In genomic region chr21:44869860-44870747, GRCh38 we compare ENCODE assay signal across 1 cellular context.
TF ChIP-seq lines count a peak whose summit lies in the region.

No MANE protein-coding gene starts in this region.

TF ChIP-seq in K562, 482 proteins besides CTCF, POLR2A, EP300 and RAD21 (continued from another document and continues in another):
- TF ChIP-seq ZNF398 (CRISPR knock-in tag; IDR thresholded peaks at IDR 0.05) = no peak
- TF ChIP-seq MTA1 (IDR thresholded peaks at IDR 0.05; ENCODE audit: borderline replicate concordance) = peak; percentile 24; the same call in 1 of the 2 replicates
- no peak for TF ChIP-seq PTTG1 (tag; IDR thresholded peaks at IDR 0.05; ENCODE audit: low read depth)
- TF ChIP-seq ARID1B (IDR thresholded peaks at IDR 0.05) = peak; percentile 81
- no peak for TF ChIP-seq HLTF (IDR thresholded peaks at IDR 0.05)
- TF ChIP-seq ZHX1 (conservative IDR thresholded peaks at IDR 0.05; ENCODE audit: low read length) = no peak
- TF ChIP-seq ESRRA (IDR thresholded peaks at IDR 0.05; ENCODE audit: borderline replicate concordance, low read depth) = no peak
- no peak for TF ChIP-seq HIVEP1 (CRISPR knock-in tag; IDR thresholded peaks at IDR 0.05)
- TF ChIP-seq, protein P1, sequence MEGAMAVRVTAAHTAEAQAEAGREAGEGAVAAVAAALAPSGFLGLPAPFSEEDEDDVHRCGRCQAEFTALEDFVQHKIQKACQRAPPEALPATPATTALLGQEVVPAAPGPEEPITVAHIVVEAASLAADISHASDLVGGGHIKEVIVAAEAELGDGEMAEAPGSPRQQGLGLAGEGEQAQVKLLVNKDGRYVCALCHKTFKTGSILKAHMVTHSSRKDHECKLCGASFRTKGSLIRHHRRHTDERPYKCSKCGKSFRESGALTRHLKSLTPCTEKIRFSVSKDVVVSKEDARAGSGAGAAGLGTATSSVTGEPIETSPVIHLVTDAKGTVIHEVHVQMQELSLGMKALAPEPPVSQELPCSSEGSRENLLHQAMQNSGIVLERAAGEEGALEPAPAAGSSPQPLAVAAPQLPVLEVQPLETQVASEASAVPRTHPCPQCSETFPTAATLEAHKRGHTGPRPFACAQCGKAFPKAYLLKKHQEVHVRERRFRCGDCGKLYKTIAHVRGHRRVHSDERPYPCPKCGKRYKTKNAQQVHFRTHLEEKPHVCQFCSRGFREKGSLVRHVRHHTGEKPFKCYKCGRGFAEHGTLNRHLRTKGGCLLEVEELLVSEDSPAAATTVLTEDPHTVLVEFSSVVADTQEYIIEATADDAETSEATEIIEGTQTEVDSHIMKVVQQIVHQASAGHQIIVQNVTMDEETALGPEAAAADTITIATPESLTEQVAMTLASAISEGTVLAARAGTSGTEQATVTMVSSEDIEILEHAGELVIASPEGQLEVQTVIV (CRISPR knock-in tag; IDR thresholded peaks at IDR 0.05; ENCODE audit: borderline replicate concordance) = no peak
- TF ChIP-seq MAFF (IDR thresholded peaks at IDR 0.05; ENCODE audit: low read length) = 0 out of 2 replicates have a peak, but pooled peaks have one; percentile 0
- TF ChIP-seq ZNF431 (CRISPR knock-in tag; IDR thresholded peaks at IDR 0.05) = no peak
- no peak for TF ChIP-seq SRSF3 (IDR thresholded peaks at IDR 0.05; ENCODE audit: insufficient read depth, low read length)
- no peak for TF ChIP-seq TGIF2 (CRISPR knock-in tag; IDR thresholded peaks at IDR 0.05)
- no peak for TF ChIP-seq NCOA6 (IDR thresholded peaks at IDR 0.05)
- peak; percentile 67 for TF ChIP-seq SPI1 (IDR thresholded peaks at IDR 0.05; ENCODE audit: borderline replicate concordance, low read depth, low read length)
- TF ChIP-seq CBX5 (IDR thresholded peaks at IDR 0.05; ENCODE audit: borderline replicate concordance, low read depth) = no peak
- TF ChIP-seq IRF1 (CRISPR knock-in tag; IDR thresholded peaks at IDR 0.05; ENCODE audit: borderline replicate concordance) = no peak
- TF ChIP-seq ZNF444 (CRISPR knock-in tag; IDR thresholded peaks at IDR 0.05) = no peak
- TF ChIP-seq FOXJ3 (CRISPR knock-in tag; IDR thresholded peaks at IDR 0.05) = no peak
- TF ChIP-seq FOXM1 (IDR thresholded peaks at IDR 0.05; ENCODE audit: low read depth) = 0 out of 2 replicates have a peak, but pooled peaks have one; percentile 12
- TF ChIP-seq FOXM1 (CRISPR knock-in tag; IDR thresholded peaks at IDR 0.05; ENCODE audit: low read depth) = no peak
- TF ChIP-seq MCM7 (IDR thresholded peaks at IDR 0.05) = no peak
- peak; percentile 9; the same call in 1 of the 2 replicates for TF ChIP-seq CREM (IDR thresholded peaks at IDR 0.05; ENCODE audit: low read depth)
- TF ChIP-seq, protein P2, sequence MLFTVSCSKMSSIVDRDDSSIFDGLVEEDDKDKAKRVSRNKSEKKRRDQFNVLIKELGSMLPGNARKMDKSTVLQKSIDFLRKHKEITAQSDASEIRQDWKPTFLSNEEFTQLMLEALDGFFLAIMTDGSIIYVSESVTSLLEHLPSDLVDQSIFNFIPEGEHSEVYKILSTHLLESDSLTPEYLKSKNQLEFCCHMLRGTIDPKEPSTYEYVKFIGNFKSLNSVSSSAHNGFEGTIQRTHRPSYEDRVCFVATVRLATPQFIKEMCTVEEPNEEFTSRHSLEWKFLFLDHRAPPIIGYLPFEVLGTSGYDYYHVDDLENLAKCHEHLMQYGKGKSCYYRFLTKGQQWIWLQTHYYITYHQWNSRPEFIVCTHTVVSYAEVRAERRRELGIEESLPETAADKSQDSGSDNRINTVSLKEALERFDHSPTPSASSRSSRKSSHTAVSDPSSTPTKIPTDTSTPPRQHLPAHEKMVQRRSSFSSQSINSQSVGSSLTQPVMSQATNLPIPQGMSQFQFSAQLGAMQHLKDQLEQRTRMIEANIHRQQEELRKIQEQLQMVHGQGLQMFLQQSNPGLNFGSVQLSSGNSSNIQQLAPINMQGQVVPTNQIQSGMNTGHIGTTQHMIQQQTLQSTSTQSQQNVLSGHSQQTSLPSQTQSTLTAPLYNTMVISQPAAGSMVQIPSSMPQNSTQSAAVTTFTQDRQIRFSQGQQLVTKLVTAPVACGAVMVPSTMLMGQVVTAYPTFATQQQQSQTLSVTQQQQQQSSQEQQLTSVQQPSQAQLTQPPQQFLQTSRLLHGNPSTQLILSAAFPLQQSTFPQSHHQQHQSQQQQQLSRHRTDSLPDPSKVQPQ (CRISPR knock-in tag; IDR thresholded peaks at IDR 0.05; ENCODE audit: borderline replicate concordance) = no peak
- TF ChIP-seq, protein P3, sequence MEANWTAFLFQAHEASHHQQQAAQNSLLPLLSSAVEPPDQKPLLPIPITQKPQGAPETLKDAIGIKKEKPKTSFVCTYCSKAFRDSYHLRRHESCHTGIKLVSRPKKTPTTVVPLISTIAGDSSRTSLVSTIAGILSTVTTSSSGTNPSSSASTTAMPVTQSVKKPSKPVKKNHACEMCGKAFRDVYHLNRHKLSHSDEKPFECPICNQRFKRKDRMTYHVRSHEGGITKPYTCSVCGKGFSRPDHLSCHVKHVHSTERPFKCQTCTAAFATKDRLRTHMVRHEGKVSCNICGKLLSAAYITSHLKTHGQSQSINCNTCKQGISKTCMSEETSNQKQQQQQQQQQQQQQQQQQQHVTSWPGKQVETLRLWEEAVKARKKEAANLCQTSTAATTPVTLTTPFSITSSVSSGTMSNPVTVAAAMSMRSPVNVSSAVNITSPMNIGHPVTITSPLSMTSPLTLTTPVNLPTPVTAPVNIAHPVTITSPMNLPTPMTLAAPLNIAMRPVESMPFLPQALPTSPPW (CRISPR knock-in tag; IDR thresholded peaks at IDR 0.05) = 0 out of 2 replicates have a peak, but pooled peaks have one; percentile 26
- TF ChIP-seq, protein P4, sequence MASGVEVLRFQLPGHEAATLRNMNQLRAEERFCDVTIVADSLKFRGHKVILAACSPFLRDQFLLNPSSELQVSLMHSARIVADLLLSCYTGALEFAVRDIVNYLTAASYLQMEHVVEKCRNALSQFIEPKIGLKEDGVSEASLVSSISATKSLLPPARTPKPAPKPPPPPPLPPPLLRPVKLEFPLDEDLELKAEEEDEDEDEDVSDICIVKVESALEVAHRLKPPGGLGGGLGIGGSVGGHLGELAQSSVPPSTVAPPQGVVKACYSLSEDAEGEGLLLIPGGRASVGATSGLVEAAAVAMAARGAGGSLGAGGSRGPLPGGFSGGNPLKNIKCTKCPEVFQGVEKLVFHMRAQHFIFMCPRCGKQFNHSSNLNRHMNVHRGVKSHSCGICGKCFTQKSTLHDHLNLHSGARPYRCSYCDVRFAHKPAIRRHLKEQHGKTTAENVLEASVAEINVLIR (CRISPR knock-in tag; IDR thresholded peaks at IDR 0.05) = no peak
- 0 out of 2 replicates have a peak, but pooled peaks have one; percentile 12 for TF ChIP-seq SMARCA5 (IDR thresholded peaks at IDR 0.05)
- no peak for TF ChIP-seq ZFX (CRISPR knock-in tag; IDR thresholded peaks at IDR 0.05)
- 0 out of 2 replicates have a peak, but pooled peaks have one; percentile 15 for TF ChIP-seq MTA3 (IDR thresholded peaks at IDR 0.05; ENCODE audit: borderline replicate concordance)
- peak; percentile 75 for TF ChIP-seq SMAD4 (CRISPR knock-in tag; conservative IDR thresholded peaks at IDR 0.05)
- TF ChIP-seq ZNF766 (CRISPR knock-in tag; conservative IDR thresholded peaks at IDR 0.05) = 0 out of 2 replicates have a peak, but pooled peaks have one; percentile 54
- no peak for TF ChIP-seq ZKSCAN8 (CRISPR knock-in tag; IDR thresholded peaks at IDR 0.05)
- TF ChIP-seq, protein P5, sequence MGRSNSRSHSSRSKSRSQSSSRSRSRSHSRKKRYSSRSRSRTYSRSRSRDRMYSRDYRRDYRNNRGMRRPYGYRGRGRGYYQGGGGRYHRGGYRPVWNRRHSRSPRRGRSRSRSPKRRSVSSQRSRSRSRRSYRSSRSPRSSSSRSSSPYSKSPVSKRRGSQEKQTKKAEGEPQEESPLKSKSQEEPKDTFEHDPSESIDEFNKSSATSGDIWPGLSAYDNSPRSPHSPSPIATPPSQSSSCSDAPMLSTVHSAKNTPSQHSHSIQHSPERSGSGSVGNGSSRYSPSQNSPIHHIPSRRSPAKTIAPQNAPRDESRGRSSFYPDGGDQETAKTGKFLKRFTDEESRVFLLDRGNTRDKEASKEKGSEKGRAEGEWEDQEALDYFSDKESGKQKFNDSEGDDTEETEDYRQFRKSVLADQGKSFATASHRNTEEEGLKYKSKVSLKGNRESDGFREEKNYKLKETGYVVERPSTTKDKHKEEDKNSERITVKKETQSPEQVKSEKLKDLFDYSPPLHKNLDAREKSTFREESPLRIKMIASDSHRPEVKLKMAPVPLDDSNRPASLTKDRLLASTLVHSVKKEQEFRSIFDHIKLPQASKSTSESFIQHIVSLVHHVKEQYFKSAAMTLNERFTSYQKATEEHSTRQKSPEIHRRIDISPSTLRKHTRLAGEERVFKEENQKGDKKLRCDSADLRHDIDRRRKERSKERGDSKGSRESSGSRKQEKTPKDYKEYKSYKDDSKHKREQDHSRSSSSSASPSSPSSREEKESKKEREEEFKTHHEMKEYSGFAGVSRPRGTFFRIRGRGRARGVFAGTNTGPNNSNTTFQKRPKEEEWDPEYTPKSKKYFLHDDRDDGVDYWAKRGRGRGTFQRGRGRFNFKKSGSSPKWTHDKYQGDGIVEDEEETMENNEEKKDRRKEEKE (IDR thresholded peaks at IDR 0.05; ENCODE audit: borderline replicate concordance in 1 of 2, control insufficient read depth in 1 of 2, low read depth in 2 of 2, low read length in 1 of 2) = no peak
- no peak for TF ChIP-seq MCM2 (IDR thresholded peaks at IDR 0.05; ENCODE audit: low read depth)
- no peak for TF ChIP-seq HMG20B (CRISPR knock-in tag; IDR thresholded peaks at IDR 0.05)
- TF ChIP-seq CCNT2 (IDR thresholded peaks at IDR 0.05; ENCODE audit: borderline replicate concordance, extremely low read depth, insufficient read length, low read depth, low read length) = no peak
- no peak for TF ChIP-seq TOE1 (IDR thresholded peaks at IDR 0.05; ENCODE audit: borderline replicate concordance)
- no peak for TF ChIP-seq TOE1 (CRISPR knock-in tag; IDR thresholded peaks at IDR 0.05; ENCODE audit: borderline replicate concordance, low read depth)
- no peak for TF ChIP-seq ZNF174 (CRISPR knock-in tag; IDR thresholded peaks at IDR 0.05)
- no peak for TF ChIP-seq TAF15 (IDR thresholded peaks at IDR 0.05; ENCODE audit: low read depth, low read length)
- TF ChIP-seq, protein P6, sequence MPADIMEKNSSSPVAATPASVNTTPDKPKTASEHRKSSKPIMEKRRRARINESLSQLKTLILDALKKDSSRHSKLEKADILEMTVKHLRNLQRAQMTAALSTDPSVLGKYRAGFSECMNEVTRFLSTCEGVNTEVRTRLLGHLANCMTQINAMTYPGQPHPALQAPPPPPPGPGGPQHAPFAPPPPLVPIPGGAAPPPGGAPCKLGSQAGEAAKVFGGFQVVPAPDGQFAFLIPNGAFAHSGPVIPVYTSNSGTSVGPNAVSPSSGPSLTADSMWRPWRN (IDR thresholded peaks at IDR 0.05; ENCODE audit: low read depth) = no peak; the same call in 1 of the 2 replicates
- peak; percentile 96 for TF ChIP-seq JUND (IDR thresholded peaks at IDR 0.05; ENCODE audit: borderline replicate concordance, low read depth, low read length)
- peak; percentile 97 for TF ChIP-seq JUND (tag; IDR thresholded peaks at IDR 0.05; ENCODE audit: borderline replicate concordance, low read depth, low read length)
- TF ChIP-seq PML (IDR thresholded peaks at IDR 0.05; ENCODE audit: low read length) = peak; percentile 12; the same call in 1 of the 2 replicates
- TF ChIP-seq ZEB2 (IDR thresholded peaks at IDR 0.05) = peak; percentile 79
- TF ChIP-seq NR0B1 (IDR thresholded peaks at IDR 0.05; ENCODE audit: partially characterized antibody) = no peak
